In genomic region chr6:42020967-42021366, GRCh38 we compare ENCODE assay signal across 16 cellular contexts. TPM values are rescaled to one million over a fixed set of nuclear protein-coding genes. Genes with fewer than 3 reads are reported as not detected.
DNase-seq lines count a peak whose midpoint lies in the region; ATAC-seq and TF ChIP-seq lines count a peak whose summit lies in the region.
"Had no signal": no experiment of that assay in that cellular context is flagged by ENCODE, and none has a peak within 500 bp of the region (broad histone marks: within the 10 kb centered on the region; RNA-seq: fewer than 3 reads in every experiment).

No MANE protein-coding gene starts in this region.

- H3K4me2 ChIP-seq in OCI-LY7 (ENCODE audit: low read length) = peak overlapping the region; percentile 71

- peaks cover 23% of the 10 kb centered on the region; the same call in 1 of the 2 replicates for H3K79me2 ChIP-seq in OCI-LY7 (ENCODE audit: insufficient read depth, low read depth, low read length)

- DNase-seq in activated T-cell treated with anti-CD3 and anti-CD28 coated beads, Interleukin-2, amount 50 U/mL, for 72 hours = no peak
- no peak for DNase-seq in activated T-cell treated with anti-CD3 and anti-CD28 coated beads for 4 hours
- DNase-seq in OCI-LY7 (ENCODE audit: low spot score) = no peak
- no peak for DNase-seq in activated naive CD8-positive, alpha-beta T cell treated with anti-CD3 and anti-CD28 coated beads, Interleukin-2, amount 10 ng/mL, durations not matched to agents 7 days and 5 days
- DNase-seq in stimulated activated naive B cell treated with anti-CD40 and anti-IgM and Interleukin-4, amounts not matched to agents 10 μg/mL and 1 μg/mL and 100 μg/mL, for 72 hours = no peak
- no peak for DNase-seq in SKM-1 (lab: John Stamatoyannopoulos, UW; ENCODE audit: unreplicated experiment)
- DNase-seq in hepatic stellate cell (ENCODE audit: low spot score) = no peak
- DNase-seq: HFFc6, IMR-90, lower lobe of right lung, NCI-H2029 treated with DMSO at 0.1 percent for 48 hours, NCI-H446 treated with DMSO at 0.1 percent for 48 hours had no signal

- peaks cover 96% of the 10 kb centered on the region for H3K4me1 ChIP-seq in OCI-LY7 (ENCODE audit: insufficient read depth, low read length, poor library complexity, severe bottlenecking)
- H3K4me1 ChIP-seq: breast epithelium had no signal

- H3K36me3 ChIP-seq in OCI-LY7 (ENCODE audit: insufficient read depth, low read length) = no peaks in the 10 kb centered on the region; the same call in 1 of the 2 replicates
- H3K36me3 ChIP-seq: breast epithelium had no signal

- no TSS peak for BruUV-seq in OCI-LY7 (replicated peaks; lab: Mats Ljungman, UMichigan)

- POLR2A ChIA-PET in OCI-LY7 (lab: Charles Lee) = interaction anchor here (0.8 to 3.3 kb wide), 6 partner anchors 10 to 81 kb away, joined by 3 to 60 read pairs (median 5); no protein-coding TSS in a partner anchor
- POLR2A ChIA-PET in activated naive CD8-positive, alpha-beta T cell treated with anti-CD3 and anti-CD28 coated beads, Interleukin-2, amount 10 ng/mL, durations not matched to agents 7 days and 5 days (lab: Charles Lee) = interaction anchor here (1.0 to 2.7 kb wide), 3 partner anchors 11 to 83 kb away, joined by 3 to 40 read pairs (median 7); partner anchors contain the start of gene TAF8

- H3K27ac Mint-ChIP-seq in activated T-cell treated with anti-CD3 and anti-CD28 coated beads, Interleukin-2, amount 50 U/mL, for 72 hours = peak overlapping the region; percentile 88
- peak overlapping the region; percentile 98 for H3K27ac Mint-ChIP-seq in activated naive CD8-positive, alpha-beta T cell treated with anti-CD3 and anti-CD28 coated beads, Interleukin-2, amount 10 ng/mL, durations not matched to agents 7 days and 5 days
- H3K27ac Mint-ChIP-seq in stimulated activated naive B cell treated with anti-CD40 and anti-IgM and Interleukin-4, amounts not matched to agents 10 μg/mL and 1 μg/mL and 100 μg/mL, for 72 hours = peak overlapping the region; percentile 96
- H3K27ac Mint-ChIP-seq: HFFc6 had no signal

- intact Hi-C loops in OCI-LY7 (cut with micrococcal nuclease; ENCODE audit: unreplicated experiment) = loop anchor here (5.0 to 10.0 kb wide), 2 partner anchors 314 to 724 kb away; partner anchors contain the start of gene TBCC

- peak overlapping the region; percentile 98 for H3K27ac ChIP-seq in OCI-LY7 (ENCODE audit: low read depth, low read length, poor library complexity, severe bottlenecking)
- H3K27ac ChIP-seq: HL-60, lower lobe of right lung had no signal

- no peaks in the 10 kb centered on the region for H4K20me1 ChIP-seq in OCI-LY7 (ENCODE audit: insufficient read depth, low read length)

- H3K4me3 ChIP-seq in OCI-LY7 (ENCODE audit: low read depth, low read length, poor library complexity, severe bottlenecking) = no peak overlapping the region
- H3K4me3 ChIP-seq: breast epithelium, lower lobe of right lung, vagina had no signal

- no peaks in the 10 kb centered on the region for H3K9me3 Mint-ChIP-seq in activated T-cell treated with anti-CD3 and anti-CD28 coated beads, Interleukin-2, amount 50 U/mL, for 72 hours
- no peaks in the 10 kb centered on the region for H3K9me3 Mint-ChIP-seq in activated naive CD8-positive, alpha-beta T cell treated with anti-CD3 and anti-CD28 coated beads, Interleukin-2, amount 10 ng/mL, durations not matched to agents 7 days and 5 days
- peaks cover 0 to under 1% of the 10 kb centered on the region in 2 donors for H3K9me3 Mint-ChIP-seq in stimulated activated naive B cell treated with anti-CD40 and anti-IgM and Interleukin-4, amounts not matched to agents 10 μg/mL and 1 μg/mL and 100 μg/mL, for 72 hours
- H3K9me3 Mint-ChIP-seq: HFFc6 had no signal

- no peaks in the 10 kb centered on the region for H3K9me2 ChIP-seq in OCI-LY7 (ENCODE audit: insufficient read depth, low read length)

- no peaks in the 10 kb centered on the region for H3K27me3 Mint-ChIP-seq in activated T-cell treated with anti-CD3 and anti-CD28 coated beads, Interleukin-2, amount 50 U/mL, for 72 hours (ENCODE audit: low read depth)
- H3K27me3 Mint-ChIP-seq in activated naive CD8-positive, alpha-beta T cell treated with anti-CD3 and anti-CD28 coated beads, Interleukin-2, amount 10 ng/mL, durations not matched to agents 7 days and 5 days = no peaks in the 10 kb centered on the region
- H3K27me3 Mint-ChIP-seq in stimulated activated naive B cell treated with anti-CD40 and anti-IgM and Interleukin-4, amounts not matched to agents 10 μg/mL and 1 μg/mL and 100 μg/mL, for 72 hours = no peaks in the 10 kb centered on the region

- H3K9me3 ChIP-seq in OCI-LY7 (ENCODE audit: low read length) = peaks cover 4% of the 10 kb centered on the region; the same call in 1 of the 2 replicates
- H3K9me3 ChIP-seq: breast epithelium, lower lobe of right lung, vagina had no signal

- ATAC-seq in activated T-cell treated with anti-CD3 and anti-CD28 coated beads, Interleukin-2, amount 50 U/mL, for 72 hours (replicated peaks in 1 of 2) = no peak
- ATAC-seq in activated naive CD8-positive, alpha-beta T cell treated with anti-CD3 and anti-CD28 coated beads, Interleukin-2, amount 10 ng/mL, durations not matched to agents 7 days and 5 days (ENCODE audit: low read depth) = no peak
- ATAC-seq in stimulated activated naive B cell treated with anti-CD40 and anti-IgM and Interleukin-4, amounts not matched to agents 10 μg/mL and 1 μg/mL and 100 μg/mL, for 72 hours (replicated peaks) = no peak
- ATAC-seq in GM21825 (IDR thresholded peaks at IDR 0.05; ENCODE audit: unreplicated experiment) = no peak
- ATAC-seq: lower lobe of right lung had no signal

- H3K4me3 Mint-ChIP-seq in activated T-cell treated with anti-CD3 and anti-CD28 coated beads, Interleukin-2, amount 50 U/mL, for 72 hours = peak overlapping the region; percentile 78 to 82
- H3K4me3 Mint-ChIP-seq in activated naive CD8-positive, alpha-beta T cell treated with anti-CD3 and anti-CD28 coated beads, Interleukin-2, amount 10 ng/mL, durations not matched to agents 7 days and 5 days = peak overlapping the region; percentile 21
- H3K4me3 Mint-ChIP-seq in stimulated activated naive B cell treated with anti-CD40 and anti-IgM and Interleukin-4, amounts not matched to agents 10 μg/mL and 1 μg/mL and 100 μg/mL, for 72 hours = peak overlapping the region in 1 of 2 donors; percentile 51
- H3K4me3 Mint-ChIP-seq: HFFc6 had no signal

- H2AFZ ChIP-seq in OCI-LY7 (ENCODE audit: low read length) = no peak overlapping the region

- no peak for TF ChIP-seq CTCF in OCI-LY7 (conservative IDR thresholded peaks at IDR 0.05; ENCODE audit: low read length)

- H3K36me3 Mint-ChIP-seq in activated T-cell treated with anti-CD3 and anti-CD28 coated beads, Interleukin-2, amount 50 U/mL, for 72 hours (ENCODE audit: insufficient read depth in 2 of 2) = peaks cover 3 to 7% of the 10 kb centered on the region in 2 donors
- H3K36me3 Mint-ChIP-seq in activated naive CD8-positive, alpha-beta T cell treated with anti-CD3 and anti-CD28 coated beads, Interleukin-2, amount 10 ng/mL, durations not matched to agents 7 days and 5 days = peaks cover 22% of the 10 kb centered on the region
- peaks cover 2 to 3% of the 10 kb centered on the region in 2 donors for H3K36me3 Mint-ChIP-seq in stimulated activated naive B cell treated with anti-CD40 and anti-IgM and Interleukin-4, amounts not matched to agents 10 μg/mL and 1 μg/mL and 100 μg/mL, for 72 hours

- CTCF ChIA-PET in OCI-LY7 (lab: Charles Lee; ENCODE audit: unreplicated experiment) = interaction anchor here (0.8 kb wide), 1 partner anchor 82 kb away, joined by 4 read pairs; no protein-coding TSS in a partner anchor

- H3K4me1 Mint-ChIP-seq in activated T-cell treated with anti-CD3 and anti-CD28 coated beads, Interleukin-2, amount 50 U/mL, for 72 hours (ENCODE audit: low read depth) = peaks cover 83% of the 10 kb centered on the region
- H3K4me1 Mint-ChIP-seq in activated naive CD8-positive, alpha-beta T cell treated with anti-CD3 and anti-CD28 coated beads, Interleukin-2, amount 10 ng/mL, durations not matched to agents 7 days and 5 days = peaks cover 61% of the 10 kb centered on the region
- H3K4me1 Mint-ChIP-seq in stimulated activated naive B cell treated with anti-CD40 and anti-IgM and Interleukin-4, amounts not matched to agents 10 μg/mL and 1 μg/mL and 100 μg/mL, for 72 hours = peaks cover 47 to 74% of the 10 kb centered on the region in 2 donors

RNA-seq across cellular contexts. Expression of gene TAF8, which starts 29.4 kb away (rescaled TPM):
- 10 to 100 TPM; 62.6 to 70.4 TPM for total RNA-seq in activated T-cell treated with anti-CD3 and anti-CD28 coated beads, Interleukin-2, amount 50 U/mL, for 72 hours
- 33.2 and 35.1 TPM in 2 replicates for total RNA-seq in OCI-LY7 (2014; rRNA removed; shearing (Covaris generic))
- 47.8 and 56.0 TPM in 2 replicates for total RNA-seq in OCI-LY7 (2022)
- 10 to 100 TPM; 46.2 to 50.4 TPM for total RNA-seq in activated naive CD8-positive, alpha-beta T cell treated with anti-CD3 and anti-CD28 coated beads, Interleukin-2, amount 10 ng/mL, durations not matched to agents 7 days and 5 days
